Comparison of ENCODE assay signal across 1 cellular context in genomic region chr19:50475736-50476223, GRCh38.
TF ChIP-seq lines count a peak whose summit lies in the region.

No MANE protein-coding gene starts in this region.

TF ChIP-seq in IMR-90, 13 proteins besides CTCF, POLR2A, EP300 and RAD21:
- TF ChIP-seq, protein P1, sequence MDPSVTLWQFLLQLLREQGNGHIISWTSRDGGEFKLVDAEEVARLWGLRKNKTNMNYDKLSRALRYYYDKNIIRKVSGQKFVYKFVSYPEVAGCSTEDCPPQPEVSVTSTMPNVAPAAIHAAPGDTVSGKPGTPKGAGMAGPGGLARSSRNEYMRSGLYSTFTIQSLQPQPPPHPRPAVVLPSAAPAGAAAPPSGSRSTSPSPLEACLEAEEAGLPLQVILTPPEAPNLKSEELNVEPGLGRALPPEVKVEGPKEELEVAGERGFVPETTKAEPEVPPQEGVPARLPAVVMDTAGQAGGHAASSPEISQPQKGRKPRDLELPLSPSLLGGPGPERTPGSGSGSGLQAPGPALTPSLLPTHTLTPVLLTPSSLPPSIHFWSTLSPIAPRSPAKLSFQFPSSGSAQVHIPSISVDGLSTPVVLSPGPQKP (IDR thresholded peaks at IDR 0.05; ENCODE audit: borderline replicate concordance, low read depth, low read length): no peak
- no peak for TF ChIP-seq CEBPB (IDR thresholded peaks at IDR 0.05; ENCODE audit: low read depth, low read length)
